In the genomic region with DNA sequence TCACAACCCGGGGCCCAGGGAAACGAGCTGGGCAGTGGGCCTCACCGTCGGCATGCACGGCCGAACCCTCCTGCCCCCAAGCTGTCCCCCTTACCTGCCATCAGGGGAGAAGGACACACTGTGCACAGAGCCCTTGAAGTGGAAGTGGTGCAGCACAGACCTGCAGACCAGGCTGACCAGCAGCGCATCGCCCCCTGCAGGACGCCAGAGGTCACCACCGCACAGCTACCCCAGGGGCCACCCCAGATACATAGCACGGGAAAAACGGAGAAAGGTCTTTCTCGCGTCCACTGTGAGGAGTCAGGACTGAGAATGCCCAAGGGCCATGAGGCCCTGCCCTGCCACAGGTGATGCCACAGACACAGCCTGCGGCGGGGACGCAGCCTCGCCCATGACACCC, we compare ENCODE assay signal across 8 cellular contexts.
DNase-seq lines count a peak whose midpoint lies in the region; ATAC-seq and TF ChIP-seq lines count a peak whose summit lies in the region.
"Not testable (repeated sequence)": the region's sequence is repeated elsewhere in the genome, so short reads cannot be mapped to it uniquely, and the experiment has no call there.

No MANE protein-coding gene starts in this region.

- H3K27me3 ChIP-seq in colonic mucosa, neural progenitor cell: not testable (repeated sequence)

- ATAC-seq in WTC11, result peak; percentile 91
- peak; percentile 67 for ATAC-seq in left colon

- not testable (repeated sequence) for H3K4me1 Mint-ChIP-seq in WTC11, neural progenitor cell

- H3K27ac Mint-ChIP-seq in WTC11, neural progenitor cell: not testable (repeated sequence)

- H3K4me3 ChIP-seq in GM12875 (ENCODE audit: low read depth, low read length); colonic mucosa; neural progenitor cell: not testable (repeated sequence)

- not testable (repeated sequence) for H3K79me2 ChIP-seq in neural progenitor cell (ENCODE audit: low read depth)

- intact Hi-C loops in colonic mucosa (cut with DNase I); left colon (cut with DNase I, micrococcal nuclease): not testable (repeated sequence)

- H2AFZ ChIP-seq in neural progenitor cell (replicated peaks), result not testable (repeated sequence)

- H3K9me3 Mint-ChIP-seq in WTC11, neural progenitor cell: not testable (repeated sequence)

- H3K36me3 Mint-ChIP-seq in WTC11, neural progenitor cell: not testable (repeated sequence)

- POLR2A ChIA-PET in WTC11 (lab: Charles Lee), result not testable (repeated sequence)

- DNase-seq in WTC11 (ENCODE audit: low spot score) (peak; percentile 42), colonic mucosa (peak; percentile 18), ureter (ENCODE audit: low spot score) (peak; percentile 20)
- peak; percentile 28 for DNase-seq in activated naive CD4-positive, alpha-beta T cell treated with Interleukin-2 at 50 U/mL for 16 hours
- DNase-seq in left colon; neural progenitor cell (ENCODE audit: low spot score): not testable (repeated sequence)
- DNase-seq in stimulated activated CD4-positive, alpha-beta T cell treated with anti-CD3 and anti-CD28 coated beads, Interleukin-15, amount 100 ng/mL, for 24 hours, result peak; percentile 29

- not testable (repeated sequence) for H3K27me3 Mint-ChIP-seq in WTC11 (ENCODE audit: low read depth); neural progenitor cell (ENCODE audit: insufficient read depth, low read depth)

- CTCF ChIA-PET in WTC11 (lab: Charles Lee), result not testable (repeated sequence)

- not testable (repeated sequence) for H3K36me3 ChIP-seq in colonic mucosa, neural progenitor cell

- peak; percentile 16; the same call in 1 of the 2 replicates for TF ChIP-seq CTCF in GM12875 (IDR thresholded peaks at IDR 0.05; ENCODE audit: borderline replicate concordance, insufficient read depth, low read depth, low read length)
- not testable (repeated sequence) for TF ChIP-seq CTCF in WTC11 (IDR thresholded peaks at IDR 0.05); colonic mucosa (IDR thresholded peaks at IDR 0.05)
- TF ChIP-seq CTCF in neural progenitor cell (IDR thresholded peaks at IDR 0.05), result peak; percentile 37

- H4K20me1 ChIP-seq in neural progenitor cell (ENCODE audit: low read depth), result not testable (repeated sequence)

- H3K4me2 ChIP-seq in neural progenitor cell, result not testable (repeated sequence)

- not testable (repeated sequence) for H3K9ac ChIP-seq in colonic mucosa (ENCODE audit: low read depth in 2 of 2, low read length in 2 of 2); neural progenitor cell

- H3F3A ChIP-seq in neural progenitor cell (ENCODE audit: low read depth), result not testable (repeated sequence)

- not testable (repeated sequence) for H3K4me1 ChIP-seq in colonic mucosa, neural progenitor cell

- not testable (repeated sequence) for H3K27ac ChIP-seq in colonic mucosa, neural progenitor cell

- H3K9me3 ChIP-seq in colonic mucosa; neural progenitor cell (ENCODE audit: low read depth): not testable (repeated sequence)

- not testable (repeated sequence) for H3K4me3 Mint-ChIP-seq in WTC11, neural progenitor cell
